In the genomic region with DNA sequence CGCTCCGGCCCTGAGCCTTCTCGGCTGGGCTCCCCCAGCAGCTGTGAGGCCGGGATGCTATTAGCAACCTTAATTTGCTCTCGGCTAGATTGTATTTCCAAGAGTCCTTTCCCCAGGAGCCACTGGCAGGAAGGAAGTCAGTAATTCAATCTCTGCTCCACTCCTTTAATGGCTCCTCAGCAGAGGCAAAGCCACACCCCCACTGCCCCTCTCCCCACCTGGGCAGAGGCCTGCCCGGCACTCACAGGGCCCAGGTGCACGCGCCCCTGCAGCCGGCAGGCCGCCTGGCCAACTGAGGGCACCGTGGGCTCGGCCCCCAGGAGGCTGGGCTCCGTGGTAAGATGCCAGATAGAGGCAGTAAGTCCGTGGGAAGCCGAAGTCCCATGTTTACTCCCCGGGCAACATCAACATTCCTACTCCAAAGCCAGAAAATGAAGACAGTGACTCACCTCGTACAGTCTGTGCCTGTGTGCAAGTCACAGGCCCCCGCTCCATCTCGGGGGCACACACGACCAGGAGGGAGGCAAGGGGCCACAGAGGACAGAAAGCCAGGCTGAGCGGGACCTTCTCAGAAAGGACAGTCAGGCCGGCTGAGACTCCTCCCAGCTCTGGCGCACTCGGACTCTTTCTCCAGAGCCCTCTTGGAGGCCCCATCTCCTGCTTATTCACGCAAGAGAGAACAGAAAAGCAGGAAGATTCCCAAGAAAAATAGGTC, we compare ENCODE assay signal across 8 cellular contexts. TPM values are rescaled to one million over a fixed set of nuclear protein-coding genes. Genes with fewer than 3 reads are reported as not detected.
DNase-seq lines count a peak whose midpoint lies in the region; ATAC-seq and TF ChIP-seq lines count a peak whose summit lies in the region.

No MANE protein-coding gene starts in this region.

- peak; percentile 42 for DNase-seq in EH (ENCODE audit: low read depth)
- DNase-seq in NCI-H2196 (lab: John Stamatoyannopoulos, UW; ENCODE audit: unreplicated experiment), result peak; percentile 63
- no peak for DNase-seq in osteocyte (ENCODE audit: extremely low spot score, unreplicated experiment)
- no peak for DNase-seq in NCI-H1930 (lab: John Stamatoyannopoulos, UW)
- no peak for DNase-seq in activated CD4-positive, alpha-beta memory T cell treated with anti-CD3 and anti-CD28 coated beads, Interleukin-2, amount 10 ng/mL, durations not matched to agents 7 days and 5 days
- no peak for DNase-seq in activated CD8-positive, alpha-beta T cell treated with anti-CD3 and anti-CD28 coated beads, Interleukin-2, amount 10 ng/mL, durations not matched to agents 7 days and 5 days
- no peak for DNase-seq in GM13977 (ENCODE audit: low spot score)

- H3K9me3 Mint-ChIP-seq in osteocyte (ENCODE audit: unreplicated experiment), result no peaks in the 10 kb centered on the region
- no peaks in the 10 kb centered on the region for H3K9me3 Mint-ChIP-seq in activated CD4-positive, alpha-beta memory T cell treated with anti-CD3 and anti-CD28 coated beads, Interleukin-2, amount 10 ng/mL, durations not matched to agents 7 days and 5 days
- no peaks in the 10 kb centered on the region for H3K9me3 Mint-ChIP-seq in activated CD8-positive, alpha-beta T cell treated with anti-CD3 and anti-CD28 coated beads, Interleukin-2, amount 10 ng/mL, durations not matched to agents 7 days and 5 days (ENCODE audit: insufficient read depth)

- H3K4me1 ChIP-seq in esophagus (ENCODE audit: control insufficient read depth in 2 of 2, insufficient read depth in 2 of 2, low read length in 1 of 2), result peaks cover 9 to 12% of the 10 kb centered on the region in 2 donors

- H3K27me3 ChIP-seq in esophagus (ENCODE audit: control insufficient read depth in 1 of 2, insufficient read depth in 2 of 2, low read length in 2 of 2), result peaks cover 0 to 6% of the 10 kb centered on the region in 2 donors

- H3K4me1 Mint-ChIP-seq in osteocyte (ENCODE audit: unreplicated experiment), result peaks cover 21% of the 10 kb centered on the region
- peaks cover 77% of the 10 kb centered on the region for H3K4me1 Mint-ChIP-seq in activated CD4-positive, alpha-beta memory T cell treated with anti-CD3 and anti-CD28 coated beads, Interleukin-2, amount 10 ng/mL, durations not matched to agents 7 days and 5 days
- H3K4me1 Mint-ChIP-seq in activated CD8-positive, alpha-beta T cell treated with anti-CD3 and anti-CD28 coated beads, Interleukin-2, amount 10 ng/mL, durations not matched to agents 7 days and 5 days (ENCODE audit: low read depth), result peaks cover 82% of the 10 kb centered on the region

- no peaks in the 10 kb centered on the region for H3K9me3 ChIP-seq in esophagus (ENCODE audit: control insufficient read depth in 2 of 2, insufficient read depth in 1 of 2, low read depth in 1 of 2, low read length in 1 of 2)

- TF ChIP-seq CTCF in osteocyte (IDR thresholded peaks at IDR 0.05) (no peak), GM13977 (IDR thresholded peaks at IDR 0.05; ENCODE audit: extremely low read depth, insufficient read depth, missing control alignments) (no peak)

- H3K4me3 Mint-ChIP-seq in osteocyte (ENCODE audit: unreplicated experiment), result peak overlapping the region; percentile 49
- H3K4me3 Mint-ChIP-seq in activated CD4-positive, alpha-beta memory T cell treated with anti-CD3 and anti-CD28 coated beads, Interleukin-2, amount 10 ng/mL, durations not matched to agents 7 days and 5 days, result no peak overlapping the region
- H3K4me3 Mint-ChIP-seq in activated CD8-positive, alpha-beta T cell treated with anti-CD3 and anti-CD28 coated beads, Interleukin-2, amount 10 ng/mL, durations not matched to agents 7 days and 5 days, result no peak overlapping the region

- 26 to 31% methylated on average over 25 of the region's 25 CpGs for WGBS in esophagus, 2 donors

- in situ Hi-C loops in GM13977 (cut with MboI; ENCODE audit: low pct_unique_long_range_greater_than_20kb, low sequenced_read_pairs, unreplicated experiment), result no loop called here

- H3K36me3 Mint-ChIP-seq in osteocyte (ENCODE audit: unreplicated experiment), result no peaks in the 10 kb centered on the region
- peaks cover 15% of the 10 kb centered on the region for H3K36me3 Mint-ChIP-seq in activated CD4-positive, alpha-beta memory T cell treated with anti-CD3 and anti-CD28 coated beads, Interleukin-2, amount 10 ng/mL, durations not matched to agents 7 days and 5 days (ENCODE audit: low read depth)
- H3K36me3 Mint-ChIP-seq in activated CD8-positive, alpha-beta T cell treated with anti-CD3 and anti-CD28 coated beads, Interleukin-2, amount 10 ng/mL, durations not matched to agents 7 days and 5 days (ENCODE audit: low read depth), result peaks cover 25% of the 10 kb centered on the region

- peaks cover 45% of the 10 kb centered on the region for H3K27me3 Mint-ChIP-seq in osteocyte (ENCODE audit: unreplicated experiment)
- H3K27me3 Mint-ChIP-seq in activated CD4-positive, alpha-beta memory T cell treated with anti-CD3 and anti-CD28 coated beads, Interleukin-2, amount 10 ng/mL, durations not matched to agents 7 days and 5 days, result peaks cover 15% of the 10 kb centered on the region
- H3K27me3 Mint-ChIP-seq in activated CD8-positive, alpha-beta T cell treated with anti-CD3 and anti-CD28 coated beads, Interleukin-2, amount 10 ng/mL, durations not matched to agents 7 days and 5 days (ENCODE audit: low read depth), result peaks cover 2% of the 10 kb centered on the region

- peak overlapping the region; percentile 67 for H3K27ac Mint-ChIP-seq in osteocyte (ENCODE audit: unreplicated experiment)
- H3K27ac Mint-ChIP-seq in activated CD4-positive, alpha-beta memory T cell treated with anti-CD3 and anti-CD28 coated beads, Interleukin-2, amount 10 ng/mL, durations not matched to agents 7 days and 5 days, result no peak overlapping the region
- H3K27ac Mint-ChIP-seq in activated CD8-positive, alpha-beta T cell treated with anti-CD3 and anti-CD28 coated beads, Interleukin-2, amount 10 ng/mL, durations not matched to agents 7 days and 5 days, result no peak overlapping the region

- ATAC-seq in activated CD8-positive, alpha-beta T cell treated with anti-CD3 and anti-CD28 coated beads, Interleukin-2, amount 10 ng/mL, durations not matched to agents 7 days and 5 days, result no peak

- CTCF ChIA-PET in activated CD4-positive, alpha-beta memory T cell treated with anti-CD3 and anti-CD28 coated beads, Interleukin-2, amount 10 ng/mL, durations not matched to agents 7 days and 5 days (lab: Charles Lee), result no interaction called here
- CTCF ChIA-PET in activated CD8-positive, alpha-beta T cell treated with anti-CD3 and anti-CD28 coated beads, Interleukin-2, amount 10 ng/mL, durations not matched to agents 7 days and 5 days (lab: Charles Lee), result interaction anchor here (2.0 kb wide), 1 partner anchor 24 kb away, joined by 9 read pairs; no protein-coding TSS in a partner anchor

- no peaks in the 10 kb centered on the region for H3K36me3 ChIP-seq in esophagus (ENCODE audit: control insufficient read depth in 2 of 2, insufficient read depth in 2 of 2, low read length in 1 of 2)

- peak overlapping the region; percentile 66 to 72 for H3K27ac ChIP-seq in esophagus (ENCODE audit: low read depth in 2 of 2, low read length in 1 of 2)

- no peak overlapping the region for H3K4me3 ChIP-seq in esophagus (ENCODE audit: low read depth in 1 of 2, low read length in 2 of 2)

- POLR2A ChIA-PET in activated CD4-positive, alpha-beta memory T cell treated with anti-CD3 and anti-CD28 coated beads, Interleukin-2, amount 10 ng/mL, durations not matched to agents 7 days and 5 days (lab: Charles Lee), result no interaction called here
- POLR2A ChIA-PET in activated CD8-positive, alpha-beta T cell treated with anti-CD3 and anti-CD28 coated beads, Interleukin-2, amount 10 ng/mL, durations not matched to agents 7 days and 5 days (lab: Charles Lee), result no interaction called here

RNA-seq across cellular contexts. Expression of a gene that starts 5.1 kb away (rescaled TPM):
- 1 to 10 TPM in 1 of 2 donors, under 1 TPM in 1; 0.93 to 5.5 TPM for polyA plus RNA-seq in esophagus
- total RNA-seq in osteocyte, result 2.7 and 3.8 TPM in 2 replicates
- 10 to 100 TPM; 66.2 to 70.8 TPM for total RNA-seq in activated CD4-positive, alpha-beta memory T cell treated with anti-CD3 and anti-CD28 coated beads, Interleukin-2, amount 10 ng/mL, durations not matched to agents 7 days and 5 days
- 100 to 1,000 TPM in 1 of 2 experiments, 10 to 100 TPM in 1; 96.3 to 118 TPM for total RNA-seq in activated CD8-positive, alpha-beta T cell treated with anti-CD3 and anti-CD28 coated beads, Interleukin-2, amount 10 ng/mL, durations not matched to agents 7 days and 5 days

Comparison
In these comparisons a context has a peak if more than half of its experiments do, and no peak if none do; other contexts are left out.
1. DNase-seq: peak in EH (single experiment) and NCI-H2196 (single experiment); none in osteocyte (single experiment), NCI-H1930 (0 of 2), activated CD4-positive, alpha-beta memory T cell treated with anti-CD3 and anti-CD28 coated beads, Interleukin-2, amount 10 ng/mL, durations not matched to agents 7 days and 5 days (single experiment), activated CD8-positive, alpha-beta T cell treated with anti-CD3 and anti-CD28 coated beads, Interleukin-2, amount 10 ng/mL, durations not matched to agents 7 days and 5 days (single experiment) and GM13977 (single experiment).
2. RNA of a gene that starts 5.1 kb away (total RNA-seq): 96.3 to 118 TPM in activated CD8-positive, alpha-beta T cell treated with anti-CD3 and anti-CD28 coated beads, Interleukin-2, amount 10 ng/mL, durations not matched to agents 7 days and 5 days and 66.2 to 70.8 TPM in activated CD4-positive, alpha-beta memory T cell treated with anti-CD3 and anti-CD28 coated beads, Interleukin-2, amount 10 ng/mL, durations not matched to agents 7 days and 5 days; 2.7 to 3.8 TPM in osteocyte; every median in the first group is over 10 times any median in the second.